8 cellular contexts compared by ENCODE assay signal in genomic region chr19:10871711-10872550, GRCh38. TPM values are rescaled to one million over a fixed set of nuclear protein-coding genes. Genes with fewer than 3 reads are reported as not detected.
DNase-seq lines count a peak whose midpoint lies in the region; ATAC-seq and TF ChIP-seq lines count a peak whose summit lies in the region.

No MANE protein-coding gene starts in this region.

- H3K27me3 ChIP-seq in breast epithelium (no peaks in the 10 kb centered on the region), layer of hippocampus (ENCODE audit: control insufficient read depth, insufficient read depth, low read length) (no peaks in the 10 kb centered on the region)

- ATAC-seq in HG02943 (IDR thresholded peaks at IDR 0.05; ENCODE audit: low read depth, unreplicated experiment): peak; percentile 25

- in situ Hi-C loops in GM13977 (cut with MboI; ENCODE audit: low pct_unique_long_range_greater_than_20kb, low sequenced_read_pairs, unreplicated experiment): no loop called here

- no peaks in the 10 kb centered on the region for H3K36me3 ChIP-seq in breast epithelium

- H3K27ac ChIP-seq in breast epithelium: peak overlapping the region; percentile 78 to 95
- H3K27ac ChIP-seq in layer of hippocampus (ENCODE audit: low read depth, low read length): peak overlapping the region; percentile 62

- DNase-seq in GM13977 (ENCODE audit: low spot score): peak; percentile 54
- peak in 3 of 5 donors; percentile 11 to 35 (median 33) for DNase-seq in T-helper 1 cell
- peak in 1 of 2 donors; percentile 54 for DNase-seq in breast epithelium (ENCODE audit: low spot score in 2 of 2)
- peak; percentile 32 to 43 for DNase-seq in stimulated activated CD4-positive, alpha-beta T cell treated with anti-CD3 and anti-CD28 coated beads, Interleukin-4, amount 100 ng/mL, for 4 hours
- no peak for DNase-seq in NCI-H2029 treated with DMSO at 0.1 percent for 48 hours (lab: John Stamatoyannopoulos, UW)
- DNase-seq in SHP77 (lab: John Stamatoyannopoulos, UW): no peak

- intact Hi-C loops in breast epithelium (cut with DNase I; ENCODE audit: low total_unique reads): no loop called here

- no peaks in the 10 kb centered on the region for H3K9me3 ChIP-seq in breast epithelium

- H3K4me3 ChIP-seq in breast epithelium: peak overlapping the region; percentile 73 to 97 (median 92)

- TF ChIP-seq POLR2A in breast epithelium (IDR thresholded peaks at IDR 0.05): no peak

- TF ChIP-seq CTCF in GM13977 (IDR thresholded peaks at IDR 0.05; ENCODE audit: extremely low read depth, insufficient read depth, missing control alignments): no peak
- TF ChIP-seq CTCF in breast epithelium (IDR thresholded peaks at IDR 0.05): peak in 2 of 3 donors; percentile 14 to 26

- H3K4me1 ChIP-seq in breast epithelium: no peaks in the 10 kb centered on the region

RNA-seq across cellular contexts. Expression of gene CARM1, which starts 0.6 kb away (rescaled TPM):
- 10 to 100 TPM; 11.6 to 17.3 (median 17.0) TPM for total RNA-seq in breast epithelium

RNA-seq across cellular contexts. Expression of gene C19orf38, which starts 23.7 kb away (rescaled TPM):
- total RNA-seq in breast epithelium: 1 to 10 TPM; 1.3 to 2.7 (median 2.0) TPM

RNA-seq across cellular contexts. Expression of gene TMED1, which starts 35.9 kb away (rescaled TPM):
- 10 to 100 TPM; 27.2 to 51.2 (median 42.4) TPM for total RNA-seq in breast epithelium

RNA-seq across cellular contexts. Expression of gene YIPF2, which starts 56.5 kb away (rescaled TPM):
- total RNA-seq in breast epithelium: 10 to 100 TPM; 40.3 to 68.6 (median 59.6) TPM

RNA-seq across cellular contexts. Expression of gene TIMM29, which starts 56.7 kb away (rescaled TPM):
- total RNA-seq in breast epithelium: 10 to 100 TPM; 21.1 to 31.6 (median 21.6) TPM

Comparison
In these comparisons a context has a peak if more than half of its experiments do, and no peak if none do; other contexts are left out.
1. DNase-seq: peak in GM13977 (single experiment), T-helper 1 cell (3 of 5) and stimulated activated CD4-positive, alpha-beta T cell treated with anti-CD3 and anti-CD28 coated beads, Interleukin-4, amount 100 ng/mL, for 4 hours (2 of 2); none in NCI-H2029 treated with DMSO at 0.1 percent for 48 hours (single experiment) and SHP77 (0 of 2).